ENCODE assay signal across 8 cellular contexts in the genomic region with DNA sequence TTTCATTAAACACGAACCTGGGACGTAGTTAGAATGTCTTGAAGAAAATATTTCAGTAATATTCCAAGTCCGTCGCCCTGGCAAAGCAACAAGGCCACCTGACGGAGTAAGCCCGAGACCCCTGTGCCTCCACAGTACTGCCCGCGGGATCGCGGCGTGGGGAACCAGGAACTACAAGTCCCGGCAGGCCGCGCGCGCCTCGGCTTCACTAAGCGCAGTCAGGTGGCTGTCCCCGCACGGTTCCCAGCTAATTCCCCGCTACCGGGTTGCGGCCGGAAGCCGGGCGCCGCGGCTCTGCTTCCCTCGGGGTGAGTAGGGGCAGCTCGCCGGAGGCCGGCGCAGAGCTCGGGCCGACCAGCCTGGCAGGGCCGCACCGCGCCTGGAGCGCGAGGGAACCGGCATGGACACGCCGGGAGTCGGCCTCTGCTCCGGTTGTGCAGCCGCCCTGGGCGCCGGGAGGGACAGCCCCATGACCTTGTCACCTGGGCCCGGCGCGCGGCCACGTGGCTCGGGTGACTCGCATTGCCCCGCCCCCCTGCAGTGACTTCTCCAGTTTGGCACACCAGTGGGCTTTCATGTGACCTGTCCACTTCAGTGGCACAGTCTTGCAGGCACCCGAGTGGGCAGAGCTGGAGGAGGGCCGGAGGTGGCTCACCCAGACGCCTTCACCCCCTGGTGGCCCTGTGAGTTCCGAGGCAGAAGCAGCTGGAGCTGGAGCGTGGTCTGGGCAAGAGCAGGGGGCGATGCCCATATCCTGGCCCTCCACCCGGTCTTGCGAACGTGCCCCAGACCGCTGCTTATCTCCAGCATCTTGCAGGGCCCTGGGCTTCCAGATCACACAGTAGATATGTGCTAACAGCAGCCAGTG. TPM values are rescaled to one million over a fixed set of nuclear protein-coding genes. Genes with fewer than 3 reads are reported as not detected.
DNase-seq lines count a peak whose midpoint lies in the region; ATAC-seq and TF ChIP-seq lines count a peak whose summit lies in the region.

A gene with protein sequence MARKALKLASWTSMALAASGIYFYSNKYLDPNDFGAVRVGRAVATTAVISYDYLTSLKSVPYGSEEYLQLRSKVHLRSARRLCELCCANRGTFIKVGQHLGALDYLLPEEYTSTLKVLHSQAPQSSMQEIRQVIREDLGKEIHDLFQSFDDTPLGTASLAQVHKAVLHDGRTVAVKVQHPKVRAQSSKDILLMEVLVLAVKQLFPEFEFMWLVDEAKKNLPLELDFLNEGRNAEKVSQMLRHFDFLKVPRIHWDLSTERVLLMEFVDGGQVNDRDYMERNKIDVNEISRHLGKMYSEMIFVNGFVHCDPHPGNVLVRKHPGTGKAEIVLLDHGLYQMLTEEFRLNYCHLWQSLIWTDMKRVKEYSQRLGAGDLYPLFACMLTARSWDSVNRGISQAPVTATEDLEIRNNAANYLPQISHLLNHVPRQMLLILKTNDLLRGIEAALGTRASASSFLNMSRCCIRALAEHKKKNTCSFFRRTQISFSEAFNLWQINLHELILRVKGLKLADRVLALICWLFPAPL (plus strand): TSS at position 247 of the 868 bp plus-strand sequence. CDS start 18,870 bp downstream, outside the sequence.

- no peaks in the 10 kb centered on the region for H3K27me3 Mint-ChIP-seq in activated CD4-positive, alpha-beta T cell treated with anti-CD3 and anti-CD28 coated beads for 36 hours

- TF ChIP-seq CTCF in BE2C (IDR thresholded peaks at IDR 0.05; ENCODE audit: low read depth, low read length) (peak; percentile 54), choroid plexus epithelial cell (conservative IDR thresholded peaks at IDR 0.05; ENCODE audit: low read depth, low read length) (peak; percentile 54)

- H3K27me3 ChIP-seq in BE2C (no peaks in the 10 kb centered on the region), layer of hippocampus (ENCODE audit: control insufficient read depth, insufficient read depth, low read length) (no peaks in the 10 kb centered on the region)

- CTCF ChIA-PET in activated CD4-positive, alpha-beta T cell treated with anti-CD3 and anti-CD28 coated beads for 36 hours (lab: Charles Lee): interaction anchor here (0.7 to 1.3 kb wide), 4 partner anchors 17 to 93 kb away, joined by 3 to 4 read pairs (median 4); no protein-coding TSS in a partner anchor

- DNase-seq in BE2C (peak; percentile 92), NCI-H446 treated with DMSO at 0.1 percent for 48 hours (lab: John Stamatoyannopoulos, UW) (peak; percentile 72), choroid plexus epithelial cell (ENCODE audit: low read depth) (peak; percentile 77)
- peak; percentile 94 for DNase-seq in activated CD4-positive, alpha-beta T cell treated with anti-CD3 and anti-CD28 coated beads for 36 hours
- DNase-seq in stimulated activated CD4-positive, alpha-beta T cell treated with anti-CD3 and anti-CD28 coated beads, Interleukin-1b, Interleukin-23, amount 100 ng/mL, for 4 hours (ENCODE audit: low read depth in 2 of 2): peak; percentile 78 to 85

- H3K4me1 ChIP-seq in BE2C: no peaks in the 10 kb centered on the region

- H3K36me3 Mint-ChIP-seq in activated CD4-positive, alpha-beta T cell treated with anti-CD3 and anti-CD28 coated beads for 36 hours (ENCODE audit: low read depth): no peaks in the 10 kb centered on the region

- no peaks in the 10 kb centered on the region for H3K36me3 ChIP-seq in BE2C

- peak within 1 kb of the TSS; percentile 94 for H3K27ac ChIP-seq in layer of hippocampus (ENCODE audit: low read depth, low read length)

- ATAC-seq in HG03378 (IDR thresholded peaks at IDR 0.05; ENCODE audit: unreplicated experiment): peak; percentile 90
- peak; percentile 94 for ATAC-seq in activated CD4-positive, alpha-beta T cell treated with anti-CD3 and anti-CD28 coated beads for 36 hours

- peak; percentile 80 for TF ChIP-seq POLR2A in GM19099 (IDR thresholded peaks at IDR 0.05; ENCODE audit: extremely low read depth, insufficient read length, low read depth)

- H3K4me3 ChIP-seq in BE2C (ENCODE audit: low read depth, low read length): peak within 1 kb of the TSS; percentile 79
- peak within 1 kb of the TSS; percentile 85 for H3K4me3 ChIP-seq in choroid plexus epithelial cell (ENCODE audit: low read depth, low read length)

- intact Hi-C loops in activated CD4-positive, alpha-beta T cell treated with anti-CD3 and anti-CD28 coated beads for 36 hours (cut with DNase I, micrococcal nuclease): loop anchor here (1.0 to 2.0 kb wide), 8 partner anchors 39 to 702 kb away; partner anchors contain the start of genes ALKBH1 (in 2 of the 2), SLIRP (in 2 of the 2), SNW1 (in 2 of the 2) and AHSA1 (in 1 of the 2)

- H3K9me3 ChIP-seq in BE2C: no peaks in the 10 kb centered on the region

- H3K4me3 Mint-ChIP-seq in activated CD4-positive, alpha-beta T cell treated with anti-CD3 and anti-CD28 coated beads for 36 hours: peak within 1 kb of the TSS; percentile 83

- POLR2A ChIA-PET in activated CD4-positive, alpha-beta T cell treated with anti-CD3 and anti-CD28 coated beads for 36 hours (lab: Charles Lee): interaction anchor here (0.6 to 1.1 kb wide), 5 partner anchors 10 to 423 kb away, joined by 3 to 7 read pairs (median 4); partner anchors contain the start of genes SAMD15 and TMED8

- H3K4me1 Mint-ChIP-seq in activated CD4-positive, alpha-beta T cell treated with anti-CD3 and anti-CD28 coated beads for 36 hours: peaks cover 11% of the 10 kb centered on the region

- H3K27ac Mint-ChIP-seq in activated CD4-positive, alpha-beta T cell treated with anti-CD3 and anti-CD28 coated beads for 36 hours: peak within 1 kb of the TSS; percentile 87

- no peaks in the 10 kb centered on the region for H3K9me3 Mint-ChIP-seq in activated CD4-positive, alpha-beta T cell treated with anti-CD3 and anti-CD28 coated beads for 36 hours (ENCODE audit: low read depth)

RNA-seq across cellular contexts. Expression of the gene that starts here (rescaled TPM):
- 21.7 TPM for polyA plus RNA-seq in BE2C (2012; ENCODE audit: insufficient read depth, insufficient read length, low read depth)
- 1 to 10 TPM; 4.6 to 4.9 TPM for total RNA-seq in activated CD4-positive, alpha-beta T cell treated with anti-CD3 and anti-CD28 coated beads for 36 hours

Comparison
In these comparisons a context has a peak if more than half of its experiments do, and no peak if none do; other contexts are left out.
1. Peak in every context shown above with its lines: DNase-seq, ATAC-seq, H3K4me3 ChIP-seq and H3K27ac ChIP-seq.